8 cellular contexts compared by ENCODE assay signal in genomic region chr17:7315570-7316243, GRCh38. TPM values are rescaled to one million over a fixed set of nuclear protein-coding genes. Genes with fewer than 3 reads are reported as not detected.
A peak's percentile ranks its signal among the peaks of the same experiment; 100 is the strongest.
DNase-seq lines count a peak whose midpoint lies in the region; ATAC-seq, FAIRE-seq and TF ChIP-seq lines count a peak whose summit lies in the region.

No MANE protein-coding gene starts in this region.

- ATAC-seq in GM19351 (IDR thresholded peaks at IDR 0.05; ENCODE audit: unreplicated experiment), result peak; percentile 14

- H3K27ac ChIP-seq in SK-N-MC, result peak overlapping the region; percentile 81

- TF ChIP-seq CTCF in fibroblast of the aortic adventitia (IDR thresholded peaks at IDR 0.05; ENCODE audit: insufficient read depth, low read length), result no peak

- no peaks in the 10 kb centered on the region for H3K9me3 ChIP-seq in SK-N-MC (ENCODE audit: low read depth, low read length)

- peak overlapping the region; percentile 96 for H3K4me3 ChIP-seq in SK-N-MC
- peak overlapping the region; percentile 90 for H3K4me3 ChIP-seq in fibroblast of the aortic adventitia (ENCODE audit: low read depth, low read length)

- DNase-seq in SK-N-MC (ENCODE audit: low read depth, low spot score), result no peak
- no peak for DNase-seq in fibroblast of the aortic adventitia (ENCODE audit: low read depth)
- DNase-seq in putamen (ENCODE audit: low spot score), result peak; percentile 50
- DNase-seq in NCI-H345 treated with DMSO at 0.1 percent for 48 hours (lab: John Stamatoyannopoulos, UW; ENCODE audit: unreplicated experiment), result no peak
- DNase-seq in NCI-H1694 treated with DMSO at 0.1 percent for 48 hours (lab: John Stamatoyannopoulos, UW), result no peak
- DNase-seq in NCI-H1930 (lab: John Stamatoyannopoulos, UW), result no peak
- no peak for DNase-seq in H54 (ENCODE audit: insufficient read length, low spot score)

- H3K36me3 ChIP-seq in SK-N-MC (ENCODE audit: insufficient read depth, low read length), result peaks cover 47% of the 10 kb centered on the region

- peak overlapping the region; percentile 93 for H3K9ac ChIP-seq in SK-N-MC (ENCODE audit: insufficient read length)

- FAIRE-seq in H54 (lab: Jason Lieb, UNC), result no peak

- no peak for TF ChIP-seq POLR2A in H54 (IDR thresholded peaks at IDR 0.05; ENCODE audit: low read depth, low read length)

RNA-seq across cellular contexts. Expression of gene GPS2, which starts 0.5 kb away (rescaled TPM):
- total RNA-seq in fibroblast of the aortic adventitia (ENCODE audit: low replicate concordance), result 28.4 and 69.1 TPM in 2 replicates

RNA-seq across cellular contexts. Expression of gene EIF5A, which starts 8.3 kb away (rescaled TPM):
- total RNA-seq in fibroblast of the aortic adventitia (ENCODE audit: low replicate concordance), result 78.3 and 1,006 TPM in 2 replicates

RNA-seq across cellular contexts. Expression of gene NEURL4, which starts 13.4 kb away (rescaled TPM):
- 17.4 and 17.7 TPM in 2 replicates for total RNA-seq in fibroblast of the aortic adventitia (ENCODE audit: low replicate concordance)

RNA-seq across cellular contexts. Expression of gene ACAP1, which starts 20.6 kb away (rescaled TPM):
- total RNA-seq in fibroblast of the aortic adventitia (ENCODE audit: low replicate concordance), result 0.72 TPM in 1 of 2 replicates, not detected in the other

RNA-seq across cellular contexts. Expression of gene YBX2, which starts 21.3 kb away (rescaled TPM):
- not detected in 2 replicates for total RNA-seq in fibroblast of the aortic adventitia (ENCODE audit: low replicate concordance)
